Comparison of ENCODE assay signal across 25 cellular contexts in the genomic region with DNA sequence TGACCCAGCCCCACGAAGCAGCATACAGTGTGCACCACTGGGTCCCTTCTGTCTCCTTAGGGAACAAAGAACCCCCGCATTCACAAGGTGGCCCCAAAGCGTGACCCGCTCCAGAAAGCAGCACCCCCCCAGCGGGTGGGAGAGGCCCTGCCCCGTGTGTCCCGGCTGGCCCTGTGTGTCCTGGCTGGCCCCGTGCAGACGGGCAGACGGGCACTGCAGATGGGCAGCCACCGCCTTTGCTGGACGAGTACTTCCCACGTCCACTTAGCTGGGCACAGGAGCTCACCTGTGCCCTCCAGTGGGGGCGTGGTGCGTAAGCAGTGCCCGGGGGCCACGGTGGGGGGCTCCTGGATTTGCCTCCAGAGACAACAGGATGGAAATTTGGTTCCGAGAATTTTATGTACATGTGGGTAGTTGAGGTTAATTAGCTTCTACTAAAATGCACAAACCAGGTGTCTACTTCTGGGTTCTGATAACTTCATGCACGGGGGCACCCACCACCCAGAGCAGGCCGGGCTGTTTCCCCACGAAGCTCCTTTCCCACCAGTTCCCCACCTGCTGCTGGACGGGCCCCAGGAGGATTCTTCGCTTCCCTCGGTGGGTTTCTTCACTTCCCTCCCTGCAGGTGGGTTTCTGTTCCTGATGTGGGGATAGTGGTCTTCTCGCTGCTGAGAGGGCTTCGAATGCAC. TPM values are rescaled to one million over a fixed set of nuclear protein-coding genes. Genes with fewer than 3 reads are reported as not detected.
A peak's percentile ranks its signal among the peaks of the same experiment; 100 is the strongest.
DNase-seq lines count a peak whose midpoint lies in the region; ATAC-seq and TF ChIP-seq lines count a peak whose summit lies in the region.
"Had no signal": no experiment of that assay in that cellular context is flagged by ENCODE, and none has a peak within 500 bp of the region (broad histone marks: within the 10 kb centered on the region; RNA-seq: fewer than 3 reads in every experiment).

No MANE protein-coding gene starts in this region.

- no peak overlapping the region for H3K9ac ChIP-seq in Loucy (ENCODE audit: low read depth, low read length, poor library complexity, severe bottlenecking)

- H3K4me1 ChIP-seq in Loucy (ENCODE audit: insufficient read depth, low read length, poor library complexity, severe bottlenecking) (no peaks in the 10 kb centered on the region), lower lobe of right lung (peaks cover 10% of the 10 kb centered on the region)
- H3K4me1 ChIP-seq: prostate gland had no signal

- H3K4me3 Mint-ChIP-seq in activated naive CD8-positive, alpha-beta T cell treated with anti-CD3 and anti-CD28 coated beads, Interleukin-2, amount 10 ng/mL, durations not matched to agents 7 days and 5 days: no peak overlapping the region
- H3K4me3 Mint-ChIP-seq in activated naive CD8-positive, alpha-beta T cell treated with anti-CD3 and anti-CD28 coated beads, Interleukin-2, amount 50 U/mL, for 24 hours: no peak overlapping the region
- no peak overlapping the region for H3K4me3 Mint-ChIP-seq in activated T-helper 17 cell treated with anti-CD3 and anti-CD28 coated beads, Interleukin-2, amount 50 U/mL, for 72 hours
- H3K4me3 Mint-ChIP-seq: activated CD4-positive, alpha-beta T cell treated with anti-CD3 and anti-CD28 coated beads, Interleukin-2, amount 10 ng/mL, durations not matched to agents 24 days and 14 days; mesothelial cell of epicardium; stimulated activated memory B cell treated with anti-CD40 and anti-IgM and Interleukin-4, amounts not matched to agents 10 μg/mL and 1 μg/mL and 100 μg/mL, for 72 hours had no signal

- H3K9me3 ChIP-seq in Loucy (ENCODE audit: insufficient read depth, low read depth, low read length) (no peaks in the 10 kb centered on the region; the same call in 1 of the 2 replicates), lower lobe of right lung (no peaks in the 10 kb centered on the region)
- H3K9me3 ChIP-seq: neutrophil, prostate gland had no signal

- H3K36me3 Mint-ChIP-seq in activated naive CD8-positive, alpha-beta T cell treated with anti-CD3 and anti-CD28 coated beads, Interleukin-2, amount 10 ng/mL, durations not matched to agents 7 days and 5 days: no peaks in the 10 kb centered on the region
- H3K36me3 Mint-ChIP-seq in activated naive CD8-positive, alpha-beta T cell treated with anti-CD3 and anti-CD28 coated beads, Interleukin-2, amount 50 U/mL, for 24 hours (ENCODE audit: low read depth): no peaks in the 10 kb centered on the region
- H3K36me3 Mint-ChIP-seq in activated T-helper 17 cell treated with anti-CD3 and anti-CD28 coated beads, Interleukin-2, amount 50 U/mL, for 72 hours (ENCODE audit: low read depth): no peaks in the 10 kb centered on the region
- H3K36me3 Mint-ChIP-seq: mesothelial cell of epicardium; stimulated activated memory B cell treated with anti-CD40 and anti-IgM and Interleukin-4, amounts not matched to agents 10 μg/mL and 1 μg/mL and 100 μg/mL, for 72 hours had no signal

- no peaks in the 10 kb centered on the region for H3K9me2 ChIP-seq in Loucy (replicated peaks; ENCODE audit: low read depth, low read length)

- H3K27me3 ChIP-seq in Loucy (ENCODE audit: insufficient read depth, low read length, poor library complexity, severe bottlenecking) (no peaks in the 10 kb centered on the region), lower lobe of right lung (ENCODE audit: low read depth) (peaks cover 10% of the 10 kb centered on the region)

- no peak overlapping the region for H3K27ac Mint-ChIP-seq in activated naive CD8-positive, alpha-beta T cell treated with anti-CD3 and anti-CD28 coated beads, Interleukin-2, amount 10 ng/mL, durations not matched to agents 7 days and 5 days
- H3K27ac Mint-ChIP-seq in activated naive CD8-positive, alpha-beta T cell treated with anti-CD3 and anti-CD28 coated beads, Interleukin-2, amount 50 U/mL, for 24 hours: no peak overlapping the region
- H3K27ac Mint-ChIP-seq in activated T-helper 17 cell treated with anti-CD3 and anti-CD28 coated beads, Interleukin-2, amount 50 U/mL, for 72 hours: no peak overlapping the region
- H3K27ac Mint-ChIP-seq: activated CD4-positive, alpha-beta T cell treated with anti-CD3 and anti-CD28 coated beads, Interleukin-2, amount 10 ng/mL, durations not matched to agents 24 days and 14 days; mesothelial cell of epicardium; stimulated activated memory B cell treated with anti-CD40 and anti-IgM and Interleukin-4, amounts not matched to agents 10 μg/mL and 1 μg/mL and 100 μg/mL, for 72 hours had no signal

- H3K79me2 ChIP-seq in Loucy (ENCODE audit: insufficient read depth, low read length): no peaks in the 10 kb centered on the region

- H3K27me3 Mint-ChIP-seq in activated naive CD8-positive, alpha-beta T cell treated with anti-CD3 and anti-CD28 coated beads, Interleukin-2, amount 10 ng/mL, durations not matched to agents 7 days and 5 days: no peaks in the 10 kb centered on the region
- H3K27me3 Mint-ChIP-seq in activated naive CD8-positive, alpha-beta T cell treated with anti-CD3 and anti-CD28 coated beads, Interleukin-2, amount 50 U/mL, for 24 hours: no peaks in the 10 kb centered on the region
- no peaks in the 10 kb centered on the region for H3K27me3 Mint-ChIP-seq in activated T-helper 17 cell treated with anti-CD3 and anti-CD28 coated beads, Interleukin-2, amount 50 U/mL, for 72 hours

- no peak overlapping the region for H3K4me3 ChIP-seq in Loucy (ENCODE audit: low read length, poor library complexity, severe bottlenecking)
- H3K4me3 ChIP-seq in lower lobe of right lung: no peak overlapping the region
- H3K4me3 ChIP-seq: prostate gland had no signal

- POLR2A ChIA-PET in activated naive CD8-positive, alpha-beta T cell treated with anti-CD3 and anti-CD28 coated beads, Interleukin-2, amount 10 ng/mL, durations not matched to agents 7 days and 5 days (lab: Charles Lee): no interaction called here

- peak; percentile 21 for DNase-seq in activated naive CD8-positive, alpha-beta T cell treated with anti-CD3 and anti-CD28 coated beads, Interleukin-2, amount 10 ng/mL, durations not matched to agents 7 days and 5 days
- no peak for DNase-seq in activated naive CD8-positive, alpha-beta T cell treated with anti-CD3 and anti-CD28 coated beads, Interleukin-2, amount 50 U/mL, for 24 hours
- DNase-seq in lower lobe of right lung: peak; percentile 30
- peak; percentile 23 for DNase-seq in ureter (ENCODE audit: low spot score)
- no peak for DNase-seq in activated naive CD4-positive, alpha-beta T cell treated with Interleukin-2 at 50 U/mL for 16 hours
- DNase-seq: activated CD4-positive, alpha-beta T cell treated with anti-CD3 and anti-CD28 coated beads, Interleukin-2, amount 10 ng/mL, durations not matched to agents 24 days and 14 days; activated gamma-delta T cell treated with Interleukin-2 at 50 U/mL for 16 hours; activated T-cell treated with anti-CD3 and anti-CD28 coated beads, Interleukin-2, amount 50 U/mL, for 1 hour; central memory CD4-positive, alpha-beta T cell; KG1; MM.1S; NCI-H1105 treated with DMSO at 0.1 percent for 48 hours; NCI-H2029; NCI-H526; OCI-M1; stimulated activated CD4-positive, alpha-beta T cell treated with anti-CD3 and anti-CD28 coated beads, Interleukin-15, amount 100 ng/mL, for 24 hours; substantia nigra had no signal

- ATAC-seq in activated naive CD8-positive, alpha-beta T cell treated with anti-CD3 and anti-CD28 coated beads, Interleukin-2, amount 10 ng/mL, durations not matched to agents 7 days and 5 days (ENCODE audit: low read depth): no peak
- ATAC-seq in activated naive CD8-positive, alpha-beta T cell treated with anti-CD3 and anti-CD28 coated beads, Interleukin-2, amount 50 U/mL, for 24 hours: no peak
- ATAC-seq in lower lobe of right lung: no peak
- no peak for ATAC-seq in activated T-helper 17 cell treated with anti-CD3 and anti-CD28 coated beads, Interleukin-2, amount 50 U/mL, for 72 hours (replicated peaks)
- ATAC-seq: left lobe of liver; stimulated activated memory B cell treated with anti-CD40 and anti-IgM and Interleukin-4, amounts not matched to agents 10 μg/mL and 1 μg/mL and 100 μg/mL, for 72 hours had no signal

- H3F3A ChIP-seq in Loucy (ENCODE audit: low read depth): no peaks in the 10 kb centered on the region

- no peaks in the 10 kb centered on the region for H3K36me3 ChIP-seq in Loucy (ENCODE audit: insufficient read depth, low read length)
- no peaks in the 10 kb centered on the region for H3K36me3 ChIP-seq in lower lobe of right lung
- H3K36me3 ChIP-seq: neutrophil, prostate gland had no signal

- intact Hi-C loops in lower lobe of right lung (cut with DNase I): no loop called here

- H4K20me1 ChIP-seq in Loucy (ENCODE audit: insufficient read depth, low read length, poor library complexity, severe bottlenecking): no peaks in the 10 kb centered on the region

- no peak overlapping the region for H3K4me2 ChIP-seq in Loucy (ENCODE audit: low read depth, low read length, poor library complexity, severe bottlenecking)

- no peak overlapping the region for H2AFZ ChIP-seq in Loucy (ENCODE audit: low read length)

- H3K9me3 Mint-ChIP-seq in activated naive CD8-positive, alpha-beta T cell treated with anti-CD3 and anti-CD28 coated beads, Interleukin-2, amount 10 ng/mL, durations not matched to agents 7 days and 5 days: no peaks in the 10 kb centered on the region
- H3K9me3 Mint-ChIP-seq in activated naive CD8-positive, alpha-beta T cell treated with anti-CD3 and anti-CD28 coated beads, Interleukin-2, amount 50 U/mL, for 24 hours: no peaks in the 10 kb centered on the region
- no peaks in the 10 kb centered on the region for H3K9me3 Mint-ChIP-seq in activated T-helper 17 cell treated with anti-CD3 and anti-CD28 coated beads, Interleukin-2, amount 50 U/mL, for 72 hours
- H3K9me3 Mint-ChIP-seq: activated CD4-positive, alpha-beta T cell treated with anti-CD3 and anti-CD28 coated beads, Interleukin-2, amount 10 ng/mL, durations not matched to agents 24 days and 14 days; mesothelial cell of epicardium; stimulated activated memory B cell treated with anti-CD40 and anti-IgM and Interleukin-4, amounts not matched to agents 10 μg/mL and 1 μg/mL and 100 μg/mL, for 72 hours had no signal

- TF ChIP-seq CTCF in Loucy (conservative IDR thresholded peaks at IDR 0.05; ENCODE audit: low read length) (0 out of 2 replicates have a peak, but pooled peaks have one; percentile 20), lower lobe of right lung (IDR thresholded peaks at IDR 0.05) (no peak)

- H3K4me1 Mint-ChIP-seq in activated naive CD8-positive, alpha-beta T cell treated with anti-CD3 and anti-CD28 coated beads, Interleukin-2, amount 10 ng/mL, durations not matched to agents 7 days and 5 days: peaks cover 3% of the 10 kb centered on the region
- H3K4me1 Mint-ChIP-seq in activated naive CD8-positive, alpha-beta T cell treated with anti-CD3 and anti-CD28 coated beads, Interleukin-2, amount 50 U/mL, for 24 hours: no peaks in the 10 kb centered on the region
- H3K4me1 Mint-ChIP-seq in activated T-helper 17 cell treated with anti-CD3 and anti-CD28 coated beads, Interleukin-2, amount 50 U/mL, for 72 hours: no peaks in the 10 kb centered on the region
- H3K4me1 Mint-ChIP-seq: activated CD4-positive, alpha-beta T cell treated with anti-CD3 and anti-CD28 coated beads, Interleukin-2, amount 10 ng/mL, durations not matched to agents 24 days and 14 days had no signal

- H3K27ac ChIP-seq in lower lobe of right lung: no peak overlapping the region
- H3K27ac ChIP-seq: HL-60, neutrophil, prostate gland had no signal

RNA-seq across cellular contexts. Expression of a gene that starts 33.2 kb away (rescaled TPM):
- 10 to 100 TPM; 34.3 to 38.4 TPM for total RNA-seq in activated naive CD8-positive, alpha-beta T cell treated with anti-CD3 and anti-CD28 coated beads, Interleukin-2, amount 10 ng/mL, durations not matched to agents 7 days and 5 days
- 50.7 TPM for total RNA-seq in lower lobe of right lung
- total RNA-seq in ureter: 23.0 TPM
- total RNA-seq in activated T-helper 17 cell treated with anti-CD3 and anti-CD28 coated beads, Interleukin-2, amount 50 U/mL, for 72 hours: 10 to 100 TPM; 41.4 to 82.2 TPM

Comparison
In these comparisons a context has a peak if more than half of its experiments do, and no peak if none do; other contexts are left out.
1. DNase-seq: peak in activated naive CD8-positive, alpha-beta T cell treated with anti-CD3 and anti-CD28 coated beads, Interleukin-2, amount 10 ng/mL, durations not matched to agents 7 days and 5 days (single experiment), lower lobe of right lung (single experiment) and ureter (single experiment); none in activated naive CD8-positive, alpha-beta T cell treated with anti-CD3 and anti-CD28 coated beads, Interleukin-2, amount 50 U/mL, for 24 hours (single experiment) and activated naive CD4-positive, alpha-beta T cell treated with Interleukin-2 at 50 U/mL for 16 hours (single experiment).